ENCODE assay signal across 16 cellular contexts in the genomic region with DNA sequence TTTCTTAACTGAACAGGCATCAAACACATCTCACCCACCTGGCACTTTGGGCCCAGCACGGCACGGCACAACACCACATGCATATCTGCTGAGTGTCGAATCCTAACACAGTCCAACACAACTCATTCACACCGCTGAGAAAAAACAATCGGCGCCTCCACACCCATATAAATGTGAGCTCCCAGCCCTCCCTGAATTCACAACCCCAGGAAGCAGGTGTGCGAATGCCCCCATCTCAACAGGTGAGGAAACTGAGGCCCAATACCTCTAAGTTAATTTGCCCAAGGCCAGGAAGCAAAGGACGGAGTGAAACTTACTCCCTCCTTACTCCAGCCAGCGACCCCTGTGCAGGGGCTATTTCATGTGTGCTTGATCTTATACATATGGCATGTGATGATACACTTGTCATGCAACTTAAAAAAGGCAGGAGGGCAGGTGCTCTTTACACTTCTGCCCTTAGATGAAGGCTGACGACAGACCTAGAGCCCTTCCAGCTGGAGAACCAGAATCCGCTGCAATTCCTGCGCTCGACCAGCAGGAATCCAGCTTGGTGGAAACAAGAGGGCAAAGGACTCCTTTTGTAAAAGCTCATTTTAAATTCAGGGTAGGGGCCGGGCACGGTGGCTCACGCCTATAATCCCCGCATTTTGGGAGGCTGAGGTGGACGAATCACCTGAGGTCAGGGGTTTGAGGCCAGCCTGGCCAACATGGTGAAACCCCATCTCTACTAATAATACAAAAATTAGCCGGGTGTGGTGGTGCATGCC.
DNase-seq lines count a peak whose midpoint lies in the region; ATAC-seq and TF ChIP-seq lines count a peak whose summit lies in the region.
"Had no signal": no experiment of that assay in that cellular context is flagged by ENCODE, and none has a peak within 500 bp of the region (broad histone marks: within the 10 kb centered on the region; RNA-seq: fewer than 3 reads in every experiment).

No MANE protein-coding gene starts in this region.

- CTCF ChIA-PET in MCF 10A (lab: Yijun Ruan, JAX) (interaction anchor here (0.6 to 1.4 kb wide), 4 partner anchors 9 to 571 kb away, joined by 3 to 5 read pairs (median 4); no protein-coding TSS in a partner anchor), WTC11 (lab: Charles Lee) (interaction anchor here (0.9 to 2.1 kb wide), 11 partner anchors 8 to 442 kb away, joined by 3 to 9 read pairs (median 3); a partner anchor contains a TSS)

- H3K4me3 Mint-ChIP-seq in MCF 10A (ENCODE audit: unreplicated experiment) (no peak overlapping the region), WTC11 (no peak overlapping the region), glutamatergic neuron (ENCODE audit: unreplicated experiment) (no peak overlapping the region), type B pancreatic cell (no peak overlapping the region)
- H3K4me3 Mint-ChIP-seq: activated T-cell treated with anti-CD3 and anti-CD28 coated beads, Interleukin-2, amount 50 U/mL, for 72 hours; naive thymus-derived CD4-positive, alpha-beta T cell had no signal

- ATAC-seq in WTC11: peak; percentile 75
- ATAC-seq: activated T-cell treated with anti-CD3 and anti-CD28 coated beads, Interleukin-2, amount 50 U/mL, for 72 hours; K562; naive thymus-derived CD4-positive, alpha-beta T cell had no signal

- POLR2A ChIA-PET in MCF 10A (lab: Yijun Ruan, JAX): interaction anchor here (1.0 kb wide), 1 partner anchor 27 kb away, joined by 3 read pairs; no protein-coding TSS in a partner anchor
- POLR2A ChIA-PET in WTC11 (lab: Charles Lee): no interaction called here

- no peaks in the 10 kb centered on the region for H3K9me3 Mint-ChIP-seq in MCF 10A (ENCODE audit: unreplicated experiment)
- no peaks in the 10 kb centered on the region for H3K9me3 Mint-ChIP-seq in WTC11
- H3K9me3 Mint-ChIP-seq in glutamatergic neuron (ENCODE audit: unreplicated experiment): peaks cover 4% of the 10 kb centered on the region
- H3K9me3 Mint-ChIP-seq in type B pancreatic cell: no peaks in the 10 kb centered on the region
- H3K9me3 Mint-ChIP-seq: activated T-cell treated with anti-CD3 and anti-CD28 coated beads, Interleukin-2, amount 50 U/mL, for 72 hours; naive thymus-derived CD4-positive, alpha-beta T cell had no signal

- in situ Hi-C loops in T47D (cut with HindIII; ENCODE audit: low pct_unique_long_range_greater_than_20kb, low sequenced_read_pairs): no loop called here

- intact Hi-C loops in MCF 10A (cut with micrococcal nuclease): no loop called here

- no TSS peak for BruUV-seq in MCF 10A (replicated peaks; lab: Mats Ljungman, UMichigan)

- H3K36me3 Mint-ChIP-seq in MCF 10A (ENCODE audit: insufficient read depth, unreplicated experiment) (peaks cover 72% of the 10 kb centered on the region), WTC11 (peaks cover 73% of the 10 kb centered on the region), glutamatergic neuron (ENCODE audit: unreplicated experiment) (no peaks in the 10 kb centered on the region), type B pancreatic cell (peaks cover 33% of the 10 kb centered on the region)

- DNase-seq in T47D (ENCODE audit: low read depth in 1 of 2, low spot score in 1 of 2): peak; percentile 27 to 44
- DNase-seq in MCF 10A (ENCODE audit: unreplicated experiment): no peak
- no peak for DNase-seq in WTC11 (ENCODE audit: low spot score)
- DNase-seq in glutamatergic neuron: no peak
- DNase-seq in type B pancreatic cell (ENCODE audit: extremely low spot score, unreplicated experiment): no peak
- DNase-seq in amniotic stem cell (lab: John Stamatoyannopoulos, UW): no peak
- DNase-seq in activated effector memory CD4-positive, alpha-beta T cell treated with Interleukin-2 at 50 U/mL for 16 hours: no peak
- DNase-seq in retina: no peak
- DNase-seq: activated CD4-positive, alpha-beta T cell treated with anti-CD3 and anti-CD28 coated beads, Interleukin-2, amount 50 U/mL, for 4 hours; activated T-cell treated with anti-CD3 and anti-CD28 coated beads, Interleukin-2, amount 50 U/mL, for 72 hours; cerebellar nuclear complex; naive thymus-derived CD4-positive, alpha-beta T cell; NCI-H1092; Peyer's patch; uterus had no signal

- TF ChIP-seq CTCF in MCF 10A (IDR thresholded peaks at IDR 0.05; ENCODE audit: unreplicated experiment) (no peak), WTC11 (IDR thresholded peaks at IDR 0.05) (no peak), glutamatergic neuron (IDR thresholded peaks at IDR 0.05; ENCODE audit: partially characterized antibody, unreplicated experiment) (peak; percentile 66), type B pancreatic cell (conservative IDR thresholded peaks at IDR 0.05) (peak; percentile 55)

- H3K4me1 Mint-ChIP-seq in MCF 10A (ENCODE audit: insufficient read depth, unreplicated experiment) (no peaks in the 10 kb centered on the region), WTC11 (no peaks in the 10 kb centered on the region), glutamatergic neuron (ENCODE audit: low read depth, unreplicated experiment) (no peaks in the 10 kb centered on the region), type B pancreatic cell (ENCODE audit: unreplicated experiment) (no peaks in the 10 kb centered on the region)

- H3K27ac Mint-ChIP-seq in MCF 10A (ENCODE audit: low read depth, unreplicated experiment): no peak overlapping the region
- peak overlapping the region; percentile 45; the same call in 1 of the 2 replicates for H3K27ac Mint-ChIP-seq in WTC11
- no peak overlapping the region for H3K27ac Mint-ChIP-seq in glutamatergic neuron (ENCODE audit: unreplicated experiment)
- H3K27ac Mint-ChIP-seq in type B pancreatic cell: no peak overlapping the region
- H3K27ac Mint-ChIP-seq: activated T-cell treated with anti-CD3 and anti-CD28 coated beads, Interleukin-2, amount 50 U/mL, for 72 hours had no signal

- H3K27me3 Mint-ChIP-seq in MCF 10A (ENCODE audit: insufficient read depth, unreplicated experiment): no peaks in the 10 kb centered on the region
- H3K27me3 Mint-ChIP-seq in WTC11 (ENCODE audit: low read depth): no peaks in the 10 kb centered on the region
- H3K27me3 Mint-ChIP-seq in glutamatergic neuron (ENCODE audit: unreplicated experiment): peaks cover 3% of the 10 kb centered on the region
- H3K27me3 Mint-ChIP-seq in type B pancreatic cell: no peaks in the 10 kb centered on the region
- H3K27me3 Mint-ChIP-seq: naive thymus-derived CD4-positive, alpha-beta T cell had no signal

TF ChIP-seq in WTC11, 78 proteins besides CTCF, POLR2A, EP300 and RAD21:
- TF ChIP-seq NFYB (CRISPR knock-in tag; conservative IDR thresholded peaks at IDR 0.05; ENCODE audit: low read depth) (no peak), CBFB (CRISPR knock-in tag; IDR thresholded peaks at IDR 0.05; ENCODE audit: low read depth) (no peak), JUN (CRISPR knock-in tag; IDR thresholded peaks at IDR 0.05) (no peak), MYBL2 (CRISPR knock-in tag; IDR thresholded peaks at IDR 0.05) (no peak), TP53 (CRISPR knock-in tag; IDR thresholded peaks at IDR 0.05) (no peak), JAZF1 (CRISPR knock-in tag; IDR thresholded peaks at IDR 0.05) (no peak)
- TF ChIP-seq, protein P1, sequence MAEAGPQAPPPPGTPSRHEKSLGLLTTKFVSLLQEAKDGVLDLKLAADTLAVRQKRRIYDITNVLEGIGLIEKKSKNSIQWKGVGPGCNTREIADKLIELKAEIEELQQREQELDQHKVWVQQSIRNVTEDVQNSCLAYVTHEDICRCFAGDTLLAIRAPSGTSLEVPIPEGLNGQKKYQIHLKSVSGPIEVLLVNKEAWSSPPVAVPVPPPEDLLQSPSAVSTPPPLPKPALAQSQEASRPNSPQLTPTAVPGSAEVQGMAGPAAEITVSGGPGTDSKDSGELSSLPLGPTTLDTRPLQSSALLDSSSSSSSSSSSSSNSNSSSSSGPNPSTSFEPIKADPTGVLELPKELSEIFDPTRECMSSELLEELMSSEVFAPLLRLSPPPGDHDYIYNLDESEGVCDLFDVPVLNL (CRISPR knock-in tag; IDR thresholded peaks at IDR 0.05; ENCODE audit: borderline replicate concordance, low read depth): no peak
- TF ChIP-seq, protein P2, sequence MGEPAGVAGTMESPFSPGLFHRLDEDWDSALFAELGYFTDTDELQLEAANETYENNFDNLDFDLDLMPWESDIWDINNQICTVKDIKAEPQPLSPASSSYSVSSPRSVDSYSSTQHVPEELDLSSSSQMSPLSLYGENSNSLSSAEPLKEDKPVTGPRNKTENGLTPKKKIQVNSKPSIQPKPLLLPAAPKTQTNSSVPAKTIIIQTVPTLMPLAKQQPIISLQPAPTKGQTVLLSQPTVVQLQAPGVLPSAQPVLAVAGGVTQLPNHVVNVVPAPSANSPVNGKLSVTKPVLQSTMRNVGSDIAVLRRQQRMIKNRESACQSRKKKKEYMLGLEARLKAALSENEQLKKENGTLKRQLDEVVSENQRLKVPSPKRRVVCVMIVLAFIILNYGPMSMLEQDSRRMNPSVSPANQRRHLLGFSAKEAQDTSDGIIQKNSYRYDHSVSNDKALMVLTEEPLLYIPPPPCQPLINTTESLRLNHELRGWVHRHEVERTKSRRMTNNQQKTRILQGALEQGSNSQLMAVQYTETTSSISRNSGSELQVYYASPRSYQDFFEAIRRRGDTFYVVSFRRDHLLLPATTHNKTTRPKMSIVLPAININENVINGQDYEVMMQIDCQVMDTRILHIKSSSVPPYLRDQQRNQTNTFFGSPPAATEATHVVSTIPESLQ (CRISPR knock-in tag; IDR thresholded peaks at IDR 0.05): no peak

Comparison
In these comparisons a context has a peak if more than half of its experiments do, and no peak if none do; other contexts are left out.
1. DNase-seq: peak in T47D (2 of 2); none in MCF 10A (single experiment), WTC11 (single experiment), glutamatergic neuron (single experiment), type B pancreatic cell (single experiment), amniotic stem cell (single experiment), activated effector memory CD4-positive, alpha-beta T cell treated with Interleukin-2 at 50 U/mL for 16 hours (single experiment) and retina (single experiment).
2. CTCF ChIP-seq: peak in glutamatergic neuron (single experiment) and type B pancreatic cell (single experiment); none in MCF 10A (single experiment) and WTC11 (single experiment).